12 cellular contexts compared by ENCODE assay signal in the genomic region with DNA sequence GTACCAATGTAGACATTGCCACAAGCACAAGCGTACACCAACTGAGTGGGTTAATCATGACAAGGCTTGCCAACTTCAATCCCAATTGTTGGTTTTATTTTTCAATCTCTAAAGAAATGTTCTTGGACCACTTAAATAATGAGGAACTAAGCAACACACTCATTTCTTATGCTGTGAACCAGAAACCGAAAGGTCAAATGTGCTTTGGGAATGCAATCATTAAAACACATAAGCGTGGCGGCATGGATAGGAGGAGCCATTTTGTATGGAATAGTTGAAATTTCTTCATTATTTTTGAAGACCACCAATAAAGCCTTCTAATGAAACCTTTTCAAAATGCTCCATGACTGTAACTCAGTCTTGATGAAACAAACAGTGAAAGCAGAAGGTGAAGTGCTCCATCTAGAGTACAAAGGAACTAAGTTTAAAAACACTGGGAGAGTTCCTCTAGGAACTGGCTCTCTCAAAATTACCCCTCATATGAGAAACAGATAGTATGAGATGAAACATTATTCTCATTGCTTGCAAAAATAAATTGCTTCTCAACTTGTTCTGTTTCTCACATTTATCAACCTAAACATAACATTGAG.
DNase-seq lines count a peak whose midpoint lies in the region; ATAC-seq, FAIRE-seq and TF ChIP-seq lines count a peak whose summit lies in the region.
"Had no signal": no experiment of that assay in that cellular context is flagged by ENCODE, and none has a peak within 500 bp of the region (broad histone marks: within the 10 kb centered on the region; RNA-seq: fewer than 3 reads in every experiment).

No MANE protein-coding gene starts in this region.

- H3K27me3 ChIP-seq in Loucy (ENCODE audit: insufficient read depth, low read length, poor library complexity, severe bottlenecking): no peaks in the 10 kb centered on the region

- H3K4me3 ChIP-seq in Loucy (ENCODE audit: low read length, poor library complexity, severe bottlenecking): no peak overlapping the region
- H3K4me3 ChIP-seq: skin epidermis had no signal

- TF ChIP-seq CTCF in D721Med (IDR thresholded peaks at IDR 0.05; ENCODE audit: insufficient read depth, missing control alignments) (no peak), Loucy (conservative IDR thresholded peaks at IDR 0.05; ENCODE audit: low read length) (peak; percentile 46)

- H3F3A ChIP-seq in Loucy (ENCODE audit: low read depth): no peaks in the 10 kb centered on the region

- H3K9ac ChIP-seq in Loucy (ENCODE audit: low read depth, low read length, poor library complexity, severe bottlenecking): no peak overlapping the region

- peak; percentile 86 for FAIRE-seq in D721Med (lab: Jason Lieb, UNC)

- H3K36me3 ChIP-seq in Loucy (ENCODE audit: insufficient read depth, low read length): no peaks in the 10 kb centered on the region

- H3K4me2 ChIP-seq in Loucy (ENCODE audit: low read depth, low read length, poor library complexity, severe bottlenecking): no peak overlapping the region

- no peaks in the 10 kb centered on the region for H3K9me2 ChIP-seq in Loucy (replicated peaks; ENCODE audit: low read depth, low read length)

- DNase-seq in D721Med (ENCODE audit: insufficient read length, low spot score): no peak
- peak; percentile 1 for DNase-seq in SW480 (ENCODE audit: low spot score)
- peak; percentile 56 for DNase-seq in left kidney (ENCODE audit: low read depth, low spot score)
- no peak for DNase-seq in GOT3 (lab: John Stamatoyannopoulos, UW)
- DNase-seq in T-helper 1 cell: no peak
- DNase-seq: activated T-cell treated with anti-CD3 and anti-CD28 coated beads, Interleukin-2, amount 50 U/mL, for 48 hours; cortex of kidney; NCI-H1048 had no signal

- ATAC-seq in HG03460 (IDR thresholded peaks at IDR 0.05; ENCODE audit: unreplicated experiment) (no peak), HG02798 (IDR thresholded peaks at IDR 0.05; ENCODE audit: poor library complexity, unreplicated experiment) (no peak)

- H3K4me1 ChIP-seq in Loucy (ENCODE audit: insufficient read depth, low read length, poor library complexity, severe bottlenecking): no peaks in the 10 kb centered on the region

- no peak overlapping the region for H2AFZ ChIP-seq in Loucy (ENCODE audit: low read length)

- no peaks in the 10 kb centered on the region for H4K20me1 ChIP-seq in Loucy (ENCODE audit: insufficient read depth, low read length, poor library complexity, severe bottlenecking)

- H3K79me2 ChIP-seq in Loucy (ENCODE audit: insufficient read depth, low read length): no peaks in the 10 kb centered on the region

- no peaks in the 10 kb centered on the region for H3K9me3 ChIP-seq in Loucy (ENCODE audit: insufficient read depth, low read depth, low read length)

Comparison
In these comparisons a context has a peak if more than half of its experiments do, and no peak if none do; other contexts are left out.
1. DNase-seq: peak in SW480 (single experiment) and left kidney (single experiment); none in D721Med (single experiment), GOT3 (single experiment) and T-helper 1 cell (0 of 5).